1 cellular context compared by ENCODE assay signal in genomic region chr3:122246214-122246613, GRCh38.
TF ChIP-seq lines count a peak whose summit lies in the region.

No MANE protein-coding gene starts in this region.

TF ChIP-seq in IMR-90, 13 proteins besides CTCF, POLR2A, EP300 and RAD21 (continued from another document):
- TF ChIP-seq ELK1 (IDR thresholded peaks at IDR 0.05; ENCODE audit: borderline replicate concordance, low read depth, low read length) (no peak), CEBPB (IDR thresholded peaks at IDR 0.05; ENCODE audit: low read depth, low read length) (no peak), FOS (IDR thresholded peaks at IDR 0.05; ENCODE audit: low read depth, low read length) (no peak), MAFK (IDR thresholded peaks at IDR 0.05; ENCODE audit: low read depth, low read length) (no peak), SMC3 (IDR thresholded peaks at IDR 0.05; ENCODE audit: low read depth, low read length) (no peak), NFE2L2 (IDR thresholded peaks at IDR 0.05; ENCODE audit: low read depth, low read length) (no peak)
